ENCODE assay signal across 8 cellular contexts in the genomic region with DNA sequence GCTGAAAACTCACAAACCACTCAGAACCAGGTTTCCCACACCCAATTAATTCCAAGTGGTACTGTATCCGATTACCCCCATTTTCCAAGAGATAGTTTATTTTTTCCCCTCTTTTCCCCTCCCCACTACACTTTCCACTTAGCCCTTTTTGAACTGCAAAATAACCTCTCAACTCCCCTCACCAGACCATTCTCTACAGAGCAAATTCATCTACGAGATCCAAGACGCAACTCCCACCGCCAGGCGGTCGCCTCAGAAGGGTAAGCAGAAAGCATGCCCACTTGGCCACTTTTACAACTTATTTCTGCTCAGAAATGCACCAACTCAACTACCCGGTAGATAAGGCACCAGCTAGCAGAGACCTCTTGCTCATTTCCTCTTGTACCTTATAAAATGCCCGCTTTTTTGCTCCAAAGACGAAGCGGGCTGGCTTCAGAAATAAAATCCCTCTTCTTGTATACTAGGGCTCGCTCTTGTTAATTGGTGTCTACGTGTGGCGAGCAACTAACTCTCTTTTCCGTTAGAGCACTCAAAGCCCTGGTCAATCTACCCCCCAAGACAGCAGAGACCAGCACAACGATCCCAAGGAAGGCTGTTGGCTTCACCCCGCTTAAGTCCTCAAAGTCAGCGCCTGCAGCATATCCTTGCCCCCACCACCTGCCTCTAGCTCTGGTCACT. TPM values are rescaled to one million over a fixed set of nuclear protein-coding genes. Genes with fewer than 3 reads are reported as not detected.
A peak's percentile ranks its signal among the peaks of the same experiment; 100 is the strongest.
DNase-seq lines count a peak whose midpoint lies in the region; ATAC-seq and TF ChIP-seq lines count a peak whose summit lies in the region.

No MANE protein-coding gene starts in this region.

- no peak for TF ChIP-seq POLR2A in Peyer's patch (IDR thresholded peaks at IDR 0.05)

- peak overlapping the region; percentile 90 to 97 (median 94) for H3K27ac ChIP-seq in Peyer's patch
- peak overlapping the region; percentile 94 to 99 for H3K27ac ChIP-seq in ascending aorta
- H3K27ac ChIP-seq in iPS-20b (ENCODE audit: low read length), result no peak overlapping the region

- H3K4me3 ChIP-seq in Peyer's patch, result peak overlapping the region; percentile 71 to 75 (median 74)
- peak overlapping the region; percentile 79 to 91 for H3K4me3 ChIP-seq in ascending aorta
- H3K4me3 ChIP-seq in iPS-20b (ENCODE audit: low read length), result peak overlapping the region; percentile 97

- TF ChIP-seq CTCF in Peyer's patch (IDR thresholded peaks at IDR 0.05), result peak in 4 of 6 experiments; percentile 19 to 42 (median 25)
- peak in 2 of 3 experiments; percentile 17 to 32 for TF ChIP-seq CTCF in ascending aorta (IDR thresholded peaks at IDR 0.05)

- DNase-seq in NCI-H2107 treated with DMSO at 0.1 percent for 48 hours (lab: John Stamatoyannopoulos, UW; ENCODE audit: unreplicated experiment) (peak; percentile 94), NCI-H2107 (lab: John Stamatoyannopoulos, UW) (no peak), Peyer's patch (peak; percentile 36 to 57 (median 53)), ascending aorta (ENCODE audit: low spot score in 2 of 2) (peak in 1 of 2 donors; percentile 71), posterior vena cava (ENCODE audit: low spot score) (no peak)
- peak in 3 of 4 experiments; percentile 4 to 28 (median 10) for DNase-seq in stimulated activated CD4-positive, alpha-beta T cell treated with anti-CD3 and anti-CD28 coated beads, Interleukin-1b, Interleukin-23, amount 100 ng/mL, for 24 hours (ENCODE audit: low read depth in 4 of 4, low spot score in 1 of 4)

- H3K9ac ChIP-seq in iPS-20b (ENCODE audit: low read depth, low read length), result peak overlapping the region; percentile 95

- intact Hi-C loops in ascending aorta (cut with DNase I) (loop anchor here (1.0 to 10.0 kb wide), 10 partner anchors 64 to 825 kb away; partner anchors contain the start of genes CFL2, EAPP, FAM177A1 and NFKBIA), posterior vena cava (cut with DNase I) (loop anchor here in 1 of 2 donors (10.0 kb wide), 1 partner anchor 107 kb away; the partner anchor contains the start of gene BAZ1A)

- H3K27me3 ChIP-seq in Peyer's patch (no peaks in the 10 kb centered on the region), ascending aorta (no peaks in the 10 kb centered on the region), iPS-20b (ENCODE audit: insufficient read depth, low read length) (no peaks in the 10 kb centered on the region)

- H3K4me1 ChIP-seq in Peyer's patch (peaks cover 0 to 21% (median 4%) of the 10 kb centered on the region in 4 donors), ascending aorta (peaks cover 0 to 36% of the 10 kb centered on the region in 2 donors), iPS-20b (ENCODE audit: insufficient read depth, low read length) (0 out of 2 replicates have a peak, but pooled peaks cover 4% of the 10 kb centered on the region)

- H3K36me3 ChIP-seq in Peyer's patch (no peaks in the 10 kb centered on the region), ascending aorta (no peaks in the 10 kb centered on the region), iPS-20b (ENCODE audit: insufficient read depth, low read depth, low read length) (no peaks in the 10 kb centered on the region)

- H3K9me3 ChIP-seq in Peyer's patch, result no peaks in the 10 kb centered on the region
- no peaks in the 10 kb centered on the region for H3K9me3 ChIP-seq in ascending aorta
- no peaks in the 10 kb centered on the region for H3K9me3 ChIP-seq in iPS-20b (ENCODE audit: insufficient read depth, low read depth, low read length)

- ATAC-seq in HG03025 (IDR thresholded peaks at IDR 0.05; ENCODE audit: low FRiP score, unreplicated experiment), result peak; percentile 10

RNA-seq across cellular contexts. Expression of gene SRP54, which starts 0.9 kb away (rescaled TPM):
- total RNA-seq in Peyer's patch (10 to 100 TPM; 52.0 to 63.1 (median 53.2) TPM), ascending aorta (87.7 TPM), posterior vena cava (10 to 100 TPM; 40.0 to 42.3 TPM)

Comparison
In these comparisons a context has a peak if more than half of its experiments do, and no peak if none do; other contexts are left out.
1. DNase-seq: peak in NCI-H2107 treated with DMSO at 0.1 percent for 48 hours (single experiment), Peyer's patch (3 of 3) and stimulated activated CD4-positive, alpha-beta T cell treated with anti-CD3 and anti-CD28 coated beads, Interleukin-1b, Interleukin-23, amount 100 ng/mL, for 24 hours (3 of 4); none in NCI-H2107 (single experiment) and posterior vena cava (single experiment).
2. Peak in every context shown above with its lines, with median percentiles within 50 percentile points of each other: H3K4me3 ChIP-seq.